ENCODE assay signal across 21 cellular contexts in genomic region chr10:127618797-127619196, GRCh38.
DNase-seq lines count a peak whose midpoint lies in the region; ATAC-seq and FAIRE-seq lines count a peak whose summit lies in the region.
"Had no signal": no experiment of that assay in that cellular context is flagged by ENCODE, and none has a peak within 500 bp of the region (broad histone marks: within the 10 kb centered on the region; RNA-seq: fewer than 3 reads in every experiment).

No MANE protein-coding gene starts in this region.

- DNase-seq in NCI-H82 (lab: John Stamatoyannopoulos, UW) (peak; percentile 29), NCI-H82 treated with DMSO at 0.1 percent for 48 hours (lab: John Stamatoyannopoulos, UW; ENCODE audit: unreplicated experiment) (no peak), frontal cortex (ENCODE audit: low spot score in 2 of 2) (no peak), midbrain (lab: John Stamatoyannopoulos, UW) (peak; percentile 11), left lobe of liver (ENCODE audit: low spot score) (no peak)
- no peak for DNase-seq in stimulated activated CD4-positive, alpha-beta T cell treated with anti-CD3 and anti-CD28 coated beads, Interleukin-15, amount 100 ng/mL, for 24 hours
- DNase-seq: CD4-positive, CD25-positive, alpha-beta regulatory T cell; DMS153; DND-41; H9; KBM-7; NCI-H187; NCI-H446; NCI-H774; OCI-M1; Peyer's patch; SHP77 treated with DMSO at 0.1 percent for 48 hours had no signal

- peak; percentile 48 for FAIRE-seq in frontal cortex (lab: Jason Lieb, UNC)
- FAIRE-seq: GM12892 had no signal

- ATAC-seq in HG02970 (IDR thresholded peaks at IDR 0.05; ENCODE audit: low FRiP score, unreplicated experiment): no peak
- ATAC-seq in GM19035 (IDR thresholded peaks at IDR 0.05; ENCODE audit: unreplicated experiment): no peak
- no peak for ATAC-seq in left lobe of liver
- ATAC-seq: GM23338 had no signal

Comparison
In these comparisons a context has a peak if more than half of its experiments do, and no peak if none do; other contexts are left out.
1. DNase-seq: peak in NCI-H82 (single experiment) and midbrain (single experiment); none in NCI-H82 treated with DMSO at 0.1 percent for 48 hours (single experiment), frontal cortex (0 of 2), stimulated activated CD4-positive, alpha-beta T cell treated with anti-CD3 and anti-CD28 coated beads, Interleukin-15, amount 100 ng/mL, for 24 hours (single experiment) and left lobe of liver (single experiment).